13 cellular contexts compared by ENCODE assay signal in the genomic region with DNA sequence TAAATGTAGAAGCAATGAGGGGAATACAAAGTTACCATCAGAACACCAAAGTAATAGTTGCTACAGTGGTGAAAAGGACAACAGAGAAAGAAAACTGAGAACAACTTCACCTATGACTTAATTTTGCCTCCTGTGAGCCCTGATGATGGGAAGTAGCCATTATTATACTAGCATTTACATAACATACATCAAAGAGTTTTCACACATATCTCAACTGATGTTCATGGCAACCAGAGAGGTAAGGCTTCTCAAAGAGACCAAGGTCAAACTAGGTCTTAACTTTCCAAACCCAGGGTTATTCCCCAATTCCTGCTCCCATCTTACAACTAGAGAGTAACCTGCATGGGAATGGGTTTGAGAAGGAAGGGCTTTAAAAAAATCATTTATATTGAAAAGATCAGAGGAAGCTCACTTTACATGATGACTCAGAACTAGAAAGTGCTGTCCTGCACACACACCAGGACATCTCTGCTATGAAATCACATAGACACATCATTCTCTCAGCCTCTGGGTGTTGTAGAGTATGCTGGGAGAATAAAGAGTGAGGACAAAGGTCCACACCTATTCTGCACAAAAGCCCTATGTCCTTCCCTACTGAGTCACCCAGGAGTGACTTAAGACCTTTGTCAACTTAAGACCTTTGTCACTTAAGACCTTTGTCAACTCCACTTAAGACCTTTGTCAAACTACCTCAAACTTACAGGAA.
DNase-seq lines count a peak whose midpoint lies in the region; ATAC-seq, FAIRE-seq and TF ChIP-seq lines count a peak whose summit lies in the region.
"Had no signal": no experiment of that assay in that cellular context is flagged by ENCODE, and none has a peak within 500 bp of the region (broad histone marks: within the 10 kb centered on the region; RNA-seq: fewer than 3 reads in every experiment).

No MANE protein-coding gene starts in this region.

- TF ChIP-seq CTCF in natural killer cell (IDR thresholded peaks at IDR 0.05): no peak

- H3K4me1 Mint-ChIP-seq in activated naive CD8-positive, alpha-beta T cell treated with anti-CD3 and anti-CD28 coated beads for 36 hours: peaks cover 43% of the 10 kb centered on the region
- peaks cover 0 to 5% of the 10 kb centered on the region in 2 donors for H3K4me1 Mint-ChIP-seq in natural killer cell
- H3K4me1 Mint-ChIP-seq: CD14-positive monocyte had no signal

- no peak for TF ChIP-seq POLR2A in GM12891 (IDR thresholded peaks at IDR 0.05; ENCODE audit: low read depth, low read length)

- no peak overlapping the region for H3K4me3 Mint-ChIP-seq in activated naive CD8-positive, alpha-beta T cell treated with anti-CD3 and anti-CD28 coated beads for 36 hours
- H3K4me3 Mint-ChIP-seq in natural killer cell: no peak overlapping the region
- H3K4me3 Mint-ChIP-seq: CD14-positive monocyte had no signal

- H3K36me3 Mint-ChIP-seq in activated naive CD8-positive, alpha-beta T cell treated with anti-CD3 and anti-CD28 coated beads for 36 hours: no peaks in the 10 kb centered on the region
- H3K36me3 Mint-ChIP-seq in natural killer cell: no peaks in the 10 kb centered on the region
- H3K36me3 Mint-ChIP-seq: CD14-positive monocyte had no signal

- DNase-seq in GM12891 (ENCODE audit: insufficient read length, low spot score) (no peak), natural killer cell (no peak), NCI-H1694 (lab: John Stamatoyannopoulos, UW) (no peak), AG08396 (ENCODE audit: low spot score) (no peak), NCI-H446 (lab: John Stamatoyannopoulos, UW) (no peak)
- DNase-seq in activated naive CD8-positive, alpha-beta T cell treated with anti-CD3 and anti-CD28 coated beads for 36 hours: peak; percentile 22
- DNase-seq: activated CD4-positive, CD25-positive, alpha-beta regulatory T cell treated with anti-CD3 and anti-CD28 coated beads, Interleukin-2, amount 50 U/mL, for 72 hours; activated gamma-delta T cell; central memory CD4-positive, alpha-beta T cell; NCI-H1436 had no signal

- no peaks in the 10 kb centered on the region for H3K27me3 Mint-ChIP-seq in activated naive CD8-positive, alpha-beta T cell treated with anti-CD3 and anti-CD28 coated beads for 36 hours
- H3K27me3 Mint-ChIP-seq in natural killer cell (ENCODE audit: low read depth in 2 of 2): no peaks in the 10 kb centered on the region

- peak; percentile 76 for FAIRE-seq in GM12891 (lab: Jason Lieb, UNC)
- FAIRE-seq: islet of Langerhans had no signal

- intact Hi-C loops in natural killer cell (cut with micrococcal nuclease): no loop called here

- peak overlapping the region; percentile 72 for H3K27ac Mint-ChIP-seq in activated naive CD8-positive, alpha-beta T cell treated with anti-CD3 and anti-CD28 coated beads for 36 hours
- no peak overlapping the region for H3K27ac Mint-ChIP-seq in natural killer cell
- H3K27ac Mint-ChIP-seq: CD14-positive monocyte had no signal

- H3K9me3 Mint-ChIP-seq in activated naive CD8-positive, alpha-beta T cell treated with anti-CD3 and anti-CD28 coated beads for 36 hours: no peaks in the 10 kb centered on the region
- no peaks in the 10 kb centered on the region for H3K9me3 Mint-ChIP-seq in natural killer cell

- ATAC-seq in HG02885 (IDR thresholded peaks at IDR 0.05; ENCODE audit: poor library complexity, unreplicated experiment) (peak; percentile 43), natural killer cell (peak in 2 of 3 donors; percentile 47 to 53)

TF ChIP-seq in GM12891, 5 proteins besides CTCF, POLR2A, EP300 and RAD21:
- TF ChIP-seq SPI1 (IDR thresholded peaks at IDR 0.05; ENCODE audit: low read depth, low read length) (no peak), POLR2AphosphoS5 (IDR thresholded peaks at IDR 0.05; ENCODE audit: low read depth, low read length) (no peak), PAX5 (IDR thresholded peaks at IDR 0.05; ENCODE audit: insufficient read depth, low read length, severe bottlenecking) (no peak), POU2F2 (IDR thresholded peaks at IDR 0.05; ENCODE audit: low read depth, low read length) (no peak), TAF1 (IDR thresholded peaks at IDR 0.05; ENCODE audit: low read depth, low read length) (no peak)
TF ChIP-seq in GM12891: peak in this region for 0.
